Comparison of ENCODE assay signal across 11 cellular contexts in genomic region chr2:109254174-109254904, GRCh38.
DNase-seq lines count a peak whose midpoint lies in the region; ATAC-seq and TF ChIP-seq lines count a peak whose summit lies in the region.
"Had no signal": no experiment of that assay in that cellular context is flagged by ENCODE, and none has a peak within 500 bp of the region (broad histone marks: within the 10 kb centered on the region; RNA-seq: fewer than 3 reads in every experiment).

No MANE protein-coding gene starts in this region.

- TF ChIP-seq CTCF in tibial nerve (IDR thresholded peaks at IDR 0.05) = no peak

- no peak for TF ChIP-seq POLR2A in tibial nerve (IDR thresholded peaks at IDR 0.05)

- peak overlapping the region in 9 of 10 experiments; percentile 1 to 46 (median 38); a peak in 7 of 20 replicates for H3K4me3 ChIP-seq in BLaER1 treated with 17β-estradiol and CSF1 and Interleukin-3, amounts not matched to agents 10 nM and 100 nM
- H3K4me3 ChIP-seq in SJSA1 (no peak overlapping the region), tibial nerve (no peak overlapping the region)

- peak overlapping the region; percentile 88 to 98 (median 94) for H3K4me2 ChIP-seq in BLaER1 treated with 17β-estradiol and CSF1 and Interleukin-3, amounts not matched to agents 10 nM and 100 nM

- H3K27ac ChIP-seq in BLaER1 treated with 17β-estradiol and CSF1 and Interleukin-3, amounts not matched to agents 10 nM and 100 nM = peak overlapping the region; percentile 78 to 92 (median 89)
- H3K27ac ChIP-seq in SJSA1 = peak overlapping the region; percentile 70
- no peak overlapping the region for H3K27ac ChIP-seq in tibial nerve

- H3K27me3 ChIP-seq in BLaER1 treated with 17β-estradiol and CSF1 and Interleukin-3, amounts not matched to agents 10 nM and 100 nM = no peaks in the 10 kb centered on the region
- H3K27me3 ChIP-seq in SJSA1 (replicated peaks) = no peaks in the 10 kb centered on the region
- no peaks in the 10 kb centered on the region for H3K27me3 ChIP-seq in tibial nerve

- peak; percentile 88 for ATAC-seq in GM18909 (IDR thresholded peaks at IDR 0.05; ENCODE audit: poor library complexity, unreplicated experiment)
- peak; percentile 70 for ATAC-seq in HG02938 (IDR thresholded peaks at IDR 0.05; ENCODE audit: unreplicated experiment)
- ATAC-seq in GM21447 (IDR thresholded peaks at IDR 0.05; ENCODE audit: unreplicated experiment) = no peak
- ATAC-seq: Panc1 had no signal

- no peaks in the 10 kb centered on the region for H3K9me3 ChIP-seq in BLaER1 treated with 17β-estradiol and CSF1 and Interleukin-3, amounts not matched to agents 10 nM and 100 nM (replicated peaks in 1 of 11)
- H3K9me3 ChIP-seq in SJSA1 (replicated peaks) = no peaks in the 10 kb centered on the region
- no peaks in the 10 kb centered on the region for H3K9me3 ChIP-seq in tibial nerve

- no peaks in the 10 kb centered on the region for H3K36me3 ChIP-seq in BLaER1 treated with 17β-estradiol and CSF1 and Interleukin-3, amounts not matched to agents 10 nM and 100 nM
- no peaks in the 10 kb centered on the region for H3K36me3 ChIP-seq in SJSA1
- H3K36me3 ChIP-seq in tibial nerve = no peaks in the 10 kb centered on the region

- H3K9ac ChIP-seq in BLaER1 treated with 17β-estradiol and CSF1 and Interleukin-3, amounts not matched to agents 10 nM and 100 nM = peak overlapping the region; percentile 72 to 82 (median 79); a peak in 19 of 22 replicates

- WGBS in tibial nerve, 2 donors = 85 to 90% methylated on average over 10 to 12 of the region's 12 CpGs

- DNase-seq in SJSA1 (ENCODE audit: low read depth in 1 of 2, low spot score in 2 of 2) (no peak), tibial nerve (ENCODE audit: low spot score in 2 of 2) (no peak), NCI-H1930 (lab: John Stamatoyannopoulos, UW) (no peak), NCI-H510A (lab: John Stamatoyannopoulos, UW) (no peak)
- DNase-seq: effector CD4-positive, alpha-beta T cell; NCI-H1048 had no signal

- peaks cover 0 to 33% (median 10%) of the 10 kb centered on the region in 11 experiments; a peak in 7 of 22 replicates for H4K20me1 ChIP-seq in BLaER1 treated with 17β-estradiol and CSF1 and Interleukin-3, amounts not matched to agents 10 nM and 100 nM

- peaks cover 76 to 84% (median 80%) of the 10 kb centered on the region in 10 experiments for H3K4me1 ChIP-seq in BLaER1 treated with 17β-estradiol and CSF1 and Interleukin-3, amounts not matched to agents 10 nM and 100 nM
- H3K4me1 ChIP-seq in SJSA1 (replicated peaks) (peaks cover 37% of the 10 kb centered on the region), tibial nerve (peaks cover 0 to 26% (median 3%) of the 10 kb centered on the region in 4 donors)

- no peak for TF ChIP-seq EP300 in tibial nerve (IDR thresholded peaks at IDR 0.05)

Comparison
In these comparisons a context has a peak if more than half of its experiments do, and no peak if none do; other contexts are left out.
1. H3K27ac ChIP-seq: peak in BLaER1 treated with 17β-estradiol and CSF1 and Interleukin-3, amounts not matched to agents 10 nM and 100 nM (11 of 11) and SJSA1 (single experiment); none in tibial nerve (0 of 4).
2. H3K4me3 ChIP-seq: peak in BLaER1 treated with 17β-estradiol and CSF1 and Interleukin-3, amounts not matched to agents 10 nM and 100 nM (9 of 10); none in SJSA1 (single experiment) and tibial nerve (0 of 4).